Comparison of ENCODE assay signal across 8 cellular contexts in genomic region chr12:79934309-79935020, GRCh38. TPM values are rescaled to one million over a fixed set of nuclear protein-coding genes. Genes with fewer than 3 reads are reported as not detected.
DNase-seq lines count a peak whose midpoint lies in the region; ATAC-seq, FAIRE-seq and TF ChIP-seq lines count a peak whose summit lies in the region.

No MANE protein-coding gene starts in this region.

- peak overlapping the region; percentile 99 for H3K4me3 Mint-ChIP-seq in memory B cell

- in situ Hi-C loops in G401 (cut with HindIII; ENCODE audit: low sequenced_read_pairs) = no loop called here

- no peak for FAIRE-seq in GM12892 (lab: Jason Lieb, UNC)

- H3K4me1 Mint-ChIP-seq in memory B cell = peaks cover 41% of the 10 kb centered on the region

- H3K27me3 Mint-ChIP-seq in memory B cell = no peaks in the 10 kb centered on the region

- H3K9me3 Mint-ChIP-seq in memory B cell = no peaks in the 10 kb centered on the region

- peak overlapping the region; percentile 99 for H3K27ac Mint-ChIP-seq in memory B cell

- TF ChIP-seq POLR2A in GM12892 (IDR thresholded peaks at IDR 0.05; ENCODE audit: low read depth, low read length) = no peak

- DNase-seq in G401 (ENCODE audit: low spot score) (peak; percentile 40), LHCN-M2 (ENCODE audit: low read depth) (peak; percentile 55), memory B cell (ENCODE audit: low spot score in 2 of 2) (peak in 1 of 2 donors; percentile 5), GM12892 (ENCODE audit: insufficient read length) (no peak)
- peak in 3 of 4 experiments; percentile 20 to 33 (median 33) for DNase-seq in activated CD4-positive, CD25-positive, alpha-beta regulatory T cell (lab: John Stamatoyannopoulos, UW)
- DNase-seq in effector CD4-positive, alpha-beta T cell = peak; percentile 44
- DNase-seq in stimulated activated CD8-positive, alpha-beta memory T cell treated with anti-CD3 and anti-CD28 coated beads, Interleukin-15, amount 100 ng/mL, for 4 hours (ENCODE audit: low read depth in 2 of 2) = peak; percentile 5 to 17

- ATAC-seq in GM21737 (IDR thresholded peaks at IDR 0.05; ENCODE audit: unreplicated experiment) = peak; percentile 22
- peak; percentile 2 for ATAC-seq in memory B cell (ENCODE audit: low read depth)

- peaks cover 5% of the 10 kb centered on the region for H3K36me3 Mint-ChIP-seq in memory B cell

RNA-seq across cellular contexts. Expression of gene PPP1R12A, which starts 0.4 kb away (rescaled TPM):
- 45.4 and 57.0 TPM in 2 replicates for total RNA-seq in G401 (2014; rRNA removed; shearing (Covaris generic))
- 57.7 and 80.3 TPM in 2 replicates for total RNA-seq in LHCN-M2 (2014; rRNA removed)
- 24.0 TPM for polyA plus RNA-seq in LHCN-M2 (2012)
- polyA plus RNA-seq in GM12892 (2012; ENCODE audit: missing spikeins) = 59.9 TPM
